3 cellular contexts compared by ENCODE assay signal in the genomic region with DNA sequence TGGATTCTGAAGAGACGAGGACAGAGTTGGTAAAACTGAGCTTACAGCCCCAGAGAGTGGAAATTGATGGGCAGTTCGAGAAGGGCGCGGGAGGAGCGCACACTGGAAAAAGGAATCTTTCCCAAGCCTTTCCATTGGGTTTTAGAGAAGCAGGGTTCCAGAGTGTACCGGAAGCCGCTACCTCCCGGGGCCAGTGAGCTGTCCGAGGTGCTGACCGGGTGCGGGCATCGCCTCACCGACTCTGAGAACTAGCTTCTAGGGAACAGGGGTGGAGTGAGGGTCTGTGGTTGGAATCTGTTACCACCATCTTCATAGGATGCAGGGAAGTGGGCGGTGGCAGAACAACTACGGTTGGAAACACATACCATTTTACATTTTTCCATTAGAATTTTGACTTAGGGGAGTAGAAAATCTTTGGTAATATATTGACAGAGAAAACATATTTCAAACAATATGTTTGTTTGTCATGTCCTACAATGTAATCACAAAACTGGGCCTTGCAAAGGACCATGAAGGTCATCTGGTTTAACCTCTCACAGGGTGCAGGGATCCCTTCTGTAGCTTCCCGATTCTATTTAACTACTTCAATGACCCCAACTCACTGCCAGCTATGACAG.
TF ChIP-seq lines count a peak whose summit lies in the region.

No MANE protein-coding gene starts in this region.

TF ChIP-seq in HEK293T, 16 proteins besides CTCF, POLR2A, EP300 and RAD21:
- TF ChIP-seq BHLHE40 (IDR thresholded peaks at IDR 0.05; ENCODE audit: borderline replicate concordance) (no peak), HDGF (IDR thresholded peaks at IDR 0.05; ENCODE audit: borderline replicate concordance) (no peak), ELF4 (IDR thresholded peaks at IDR 0.05) (no peak), FOXM1 (IDR thresholded peaks at IDR 0.05; ENCODE audit: borderline replicate concordance) (no peak), FOXK2 (IDR thresholded peaks at IDR 0.05) (no peak), SP1 (IDR thresholded peaks at IDR 0.05) (no peak)

TF ChIP-seq in K562, 482 proteins besides CTCF, POLR2A, EP300 and RAD21 (continues in another document):
- no peak for TF ChIP-seq ZNF584 (CRISPR knock-in tag; IDR thresholded peaks at IDR 0.05; ENCODE audit: low read depth)
- TF ChIP-seq, protein P1, sequence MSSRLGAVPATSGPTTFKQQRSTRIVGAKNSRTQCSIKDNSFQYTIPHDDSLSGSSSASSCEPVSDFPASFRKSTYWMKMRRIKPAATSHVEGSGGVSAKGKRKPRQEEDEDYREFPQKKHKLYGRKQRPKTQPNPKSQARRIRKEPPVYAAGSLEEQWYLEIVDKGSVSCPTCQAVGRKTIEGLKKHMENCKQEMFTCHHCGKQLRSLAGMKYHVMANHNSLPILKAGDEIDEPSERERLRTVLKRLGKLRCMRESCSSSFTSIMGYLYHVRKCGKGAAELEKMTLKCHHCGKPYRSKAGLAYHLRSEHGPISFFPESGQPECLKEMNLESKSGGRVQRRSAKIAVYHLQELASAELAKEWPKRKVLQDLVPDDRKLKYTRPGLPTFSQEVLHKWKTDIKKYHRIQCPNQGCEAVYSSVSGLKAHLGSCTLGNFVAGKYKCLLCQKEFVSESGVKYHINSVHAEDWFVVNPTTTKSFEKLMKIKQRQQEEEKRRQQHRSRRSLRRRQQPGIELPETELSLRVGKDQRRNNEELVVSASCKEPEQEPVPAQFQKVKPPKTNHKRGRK (tag; IDR thresholded peaks at IDR 0.05), result no peak
- no peak for TF ChIP-seq ZNF561 (CRISPR knock-in tag; conservative IDR thresholded peaks at IDR 0.05)
- no peak for TF ChIP-seq MBD2 (IDR thresholded peaks at IDR 0.05; ENCODE audit: borderline replicate concordance, low read depth)
- TF ChIP-seq KDM5B (IDR thresholded peaks at IDR 0.05; ENCODE audit: insufficient replicate concordance, low read depth, low read length), result no peak
- TF ChIP-seq KDM1A (IDR thresholded peaks at IDR 0.05), result no peak
- TF ChIP-seq, protein P2, sequence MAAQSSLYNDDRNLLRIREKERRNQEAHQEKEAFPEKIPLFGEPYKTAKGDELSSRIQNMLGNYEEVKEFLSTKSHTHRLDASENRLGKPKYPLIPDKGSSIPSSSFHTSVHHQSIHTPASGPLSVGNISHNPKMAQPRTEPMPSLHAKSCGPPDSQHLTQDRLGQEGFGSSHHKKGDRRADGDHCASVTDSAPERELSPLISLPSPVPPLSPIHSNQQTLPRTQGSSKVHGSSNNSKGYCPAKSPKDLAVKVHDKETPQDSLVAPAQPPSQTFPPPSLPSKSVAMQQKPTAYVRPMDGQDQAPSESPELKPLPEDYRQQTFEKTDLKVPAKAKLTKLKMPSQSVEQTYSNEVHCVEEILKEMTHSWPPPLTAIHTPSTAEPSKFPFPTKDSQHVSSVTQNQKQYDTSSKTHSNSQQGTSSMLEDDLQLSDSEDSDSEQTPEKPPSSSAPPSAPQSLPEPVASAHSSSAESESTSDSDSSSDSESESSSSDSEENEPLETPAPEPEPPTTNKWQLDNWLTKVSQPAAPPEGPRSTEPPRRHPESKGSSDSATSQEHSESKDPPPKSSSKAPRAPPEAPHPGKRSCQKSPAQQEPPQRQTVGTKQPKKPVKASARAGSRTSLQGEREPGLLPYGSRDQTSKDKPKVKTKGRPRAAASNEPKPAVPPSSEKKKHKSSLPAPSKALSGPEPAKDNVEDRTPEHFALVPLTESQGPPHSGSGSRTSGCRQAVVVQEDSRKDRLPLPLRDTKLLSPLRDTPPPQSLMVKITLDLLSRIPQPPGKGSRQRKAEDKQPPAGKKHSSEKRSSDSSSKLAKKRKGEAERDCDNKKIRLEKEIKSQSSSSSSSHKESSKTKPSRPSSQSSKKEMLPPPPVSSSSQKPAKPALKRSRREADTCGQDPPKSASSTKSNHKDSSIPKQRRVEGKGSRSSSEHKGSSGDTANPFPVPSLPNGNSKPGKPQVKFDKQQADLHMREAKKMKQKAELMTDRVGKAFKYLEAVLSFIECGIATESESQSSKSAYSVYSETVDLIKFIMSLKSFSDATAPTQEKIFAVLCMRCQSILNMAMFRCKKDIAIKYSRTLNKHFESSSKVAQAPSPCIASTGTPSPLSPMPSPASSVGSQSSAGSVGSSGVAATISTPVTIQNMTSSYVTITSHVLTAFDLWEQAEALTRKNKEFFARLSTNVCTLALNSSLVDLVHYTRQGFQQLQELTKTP (IDR thresholded peaks at IDR 0.05; ENCODE audit: low read depth in 1 of 2, partially characterized antibody in 2 of 2), result peak in 1 of 2 experiments; percentile 58
- TF ChIP-seq, protein P3, sequence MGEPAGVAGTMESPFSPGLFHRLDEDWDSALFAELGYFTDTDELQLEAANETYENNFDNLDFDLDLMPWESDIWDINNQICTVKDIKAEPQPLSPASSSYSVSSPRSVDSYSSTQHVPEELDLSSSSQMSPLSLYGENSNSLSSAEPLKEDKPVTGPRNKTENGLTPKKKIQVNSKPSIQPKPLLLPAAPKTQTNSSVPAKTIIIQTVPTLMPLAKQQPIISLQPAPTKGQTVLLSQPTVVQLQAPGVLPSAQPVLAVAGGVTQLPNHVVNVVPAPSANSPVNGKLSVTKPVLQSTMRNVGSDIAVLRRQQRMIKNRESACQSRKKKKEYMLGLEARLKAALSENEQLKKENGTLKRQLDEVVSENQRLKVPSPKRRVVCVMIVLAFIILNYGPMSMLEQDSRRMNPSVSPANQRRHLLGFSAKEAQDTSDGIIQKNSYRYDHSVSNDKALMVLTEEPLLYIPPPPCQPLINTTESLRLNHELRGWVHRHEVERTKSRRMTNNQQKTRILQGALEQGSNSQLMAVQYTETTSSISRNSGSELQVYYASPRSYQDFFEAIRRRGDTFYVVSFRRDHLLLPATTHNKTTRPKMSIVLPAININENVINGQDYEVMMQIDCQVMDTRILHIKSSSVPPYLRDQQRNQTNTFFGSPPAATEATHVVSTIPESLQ (CRISPR knock-in tag; IDR thresholded peaks at IDR 0.05), result no peak
- no peak for TF ChIP-seq KLF6 (CRISPR knock-in tag; IDR thresholded peaks at IDR 0.05; ENCODE audit: borderline replicate concordance)
- TF ChIP-seq NR2F6 (CRISPR knock-in tag; IDR thresholded peaks at IDR 0.05), result no peak
- no peak for TF ChIP-seq LCOR (CRISPR knock-in tag; IDR thresholded peaks at IDR 0.05)
- no peak for TF ChIP-seq ZNF232 (CRISPR knock-in tag; IDR thresholded peaks at IDR 0.05)
- TF ChIP-seq GABPB1 (CRISPR knock-in tag; IDR thresholded peaks at IDR 0.05), result peak; percentile 35; the same call in 1 of the 2 replicates
- TF ChIP-seq PHB (CRISPR knock-in tag; IDR thresholded peaks at IDR 0.05), result no peak
- TF ChIP-seq, protein P4, sequence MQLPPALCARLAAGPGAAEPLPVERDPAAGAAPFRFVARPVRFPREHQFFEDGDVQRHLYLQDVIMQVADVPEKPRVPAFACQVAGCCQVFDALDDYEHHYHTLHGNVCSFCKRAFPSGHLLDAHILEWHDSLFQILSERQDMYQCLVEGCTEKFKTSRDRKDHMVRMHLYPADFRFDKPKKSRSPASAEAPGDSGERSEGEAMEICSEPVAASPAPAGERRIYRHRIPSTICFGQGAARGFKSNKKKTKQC (CRISPR knock-in tag; IDR thresholded peaks at IDR 0.05), result peak; percentile 61; the same call in 1 of the 2 replicates
- no peak for TF ChIP-seq TFAM (CRISPR knock-in tag; conservative IDR thresholded peaks at IDR 0.05)
- TF ChIP-seq, protein P5, sequence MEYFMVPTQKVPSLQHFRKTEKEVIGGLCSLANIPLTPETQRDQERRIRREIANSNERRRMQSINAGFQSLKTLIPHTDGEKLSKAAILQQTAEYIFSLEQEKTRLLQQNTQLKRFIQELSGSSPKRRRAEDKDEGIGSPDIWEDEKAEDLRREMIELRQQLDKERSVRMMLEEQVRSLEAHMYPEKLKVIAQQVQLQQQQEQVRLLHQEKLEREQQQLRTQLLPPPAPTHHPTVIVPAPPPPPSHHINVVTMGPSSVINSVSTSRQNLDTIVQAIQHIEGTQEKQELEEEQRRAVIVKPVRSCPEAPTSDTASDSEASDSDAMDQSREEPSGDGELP (CRISPR knock-in tag; IDR thresholded peaks at IDR 0.05; ENCODE audit: borderline replicate concordance), result peak; percentile 37; the same call in 1 of the 2 replicates
- no peak for TF ChIP-seq ZSCAN29 (IDR thresholded peaks at IDR 0.05)
- TF ChIP-seq PHF8 (IDR thresholded peaks at IDR 0.05; ENCODE audit: borderline replicate concordance, low read length), result no peak
- no peak for TF ChIP-seq SMARCB1 (IDR thresholded peaks at IDR 0.05; ENCODE audit: insufficient read length, low read depth)

TF ChIP-seq in HepG2, 621 proteins besides CTCF, POLR2A, EP300 and RAD21 (continues in another document):
- TF ChIP-seq MAF1 (CRISPR knock-in tag; IDR thresholded peaks at IDR 0.05; ENCODE audit: borderline replicate concordance) (no peak), ZBTB1 (CRISPR knock-in tag; IDR thresholded peaks at IDR 0.05; ENCODE audit: borderline replicate concordance) (no peak), YEATS2 (CRISPR knock-in tag; IDR thresholded peaks at IDR 0.05; ENCODE audit: borderline replicate concordance) (no peak), ZNF121 (CRISPR knock-in tag; IDR thresholded peaks at IDR 0.05) (no peak; the same call in 1 of the 2 replicates), FOXJ3 (CRISPR knock-in tag; IDR thresholded peaks at IDR 0.05; ENCODE audit: borderline replicate concordance) (no peak), TOPORS (CRISPR knock-in tag; IDR thresholded peaks at IDR 0.05) (0 out of 2 replicates have a peak, but pooled peaks have one; percentile 31), CHD2 (IDR thresholded peaks at IDR 0.05; ENCODE audit: low read depth, low read length) (no peak), HCFC1 (IDR thresholded peaks at IDR 0.05; ENCODE audit: low read depth, low read length) (no peak), MEIS2 (CRISPR knock-in tag; IDR thresholded peaks at IDR 0.05) (peak; percentile 58; the same call in 1 of the 2 replicates), KMT2A (CRISPR knock-in tag; IDR thresholded peaks at IDR 0.05) (no peak), ZNF101 (CRISPR knock-in tag; IDR thresholded peaks at IDR 0.05; ENCODE audit: borderline replicate concordance, low read depth) (no peak), ETV6 (CRISPR knock-in tag; conservative IDR thresholded peaks at IDR 0.05) (peak; percentile 80; the same call in 1 of the 2 replicates), ATRX (CRISPR knock-in tag; IDR thresholded peaks at IDR 0.05; ENCODE audit: borderline replicate concordance) (no peak), ZNF629 (CRISPR knock-in tag; conservative IDR thresholded peaks at IDR 0.05) (no peak), NR3C1 (CRISPR knock-in tag; IDR thresholded peaks at IDR 0.05) (no peak), ZMYM4 (CRISPR knock-in tag; IDR thresholded peaks at IDR 0.05) (peak; percentile 56; the same call in 1 of the 2 replicates), ZNF747 (CRISPR knock-in tag; IDR thresholded peaks at IDR 0.05; ENCODE audit: borderline replicate concordance) (no peak)
- TF ChIP-seq, protein P6, sequence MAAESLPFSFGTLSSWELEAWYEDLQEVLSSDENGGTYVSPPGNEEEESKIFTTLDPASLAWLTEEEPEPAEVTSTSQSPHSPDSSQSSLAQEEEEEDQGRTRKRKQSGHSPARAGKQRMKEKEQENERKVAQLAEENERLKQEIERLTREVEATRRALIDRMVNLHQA (CRISPR knock-in tag; IDR thresholded peaks at IDR 0.05), result 0 out of 2 replicates have a peak, but pooled peaks have one; percentile 66
- TF ChIP-seq, protein P7, sequence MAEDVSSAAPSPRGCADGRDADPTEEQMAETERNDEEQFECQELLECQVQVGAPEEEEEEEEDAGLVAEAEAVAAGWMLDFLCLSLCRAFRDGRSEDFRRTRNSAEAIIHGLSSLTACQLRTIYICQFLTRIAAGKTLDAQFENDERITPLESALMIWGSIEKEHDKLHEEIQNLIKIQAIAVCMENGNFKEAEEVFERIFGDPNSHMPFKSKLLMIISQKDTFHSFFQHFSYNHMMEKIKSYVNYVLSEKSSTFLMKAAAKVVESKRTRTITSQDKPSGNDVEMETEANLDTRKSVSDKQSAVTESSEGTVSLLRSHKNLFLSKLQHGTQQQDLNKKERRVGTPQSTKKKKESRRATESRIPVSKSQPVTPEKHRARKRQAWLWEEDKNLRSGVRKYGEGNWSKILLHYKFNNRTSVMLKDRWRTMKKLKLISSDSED (CRISPR knock-in tag; IDR thresholded peaks at IDR 0.05), result no peak
- TF ChIP-seq, protein P8, sequence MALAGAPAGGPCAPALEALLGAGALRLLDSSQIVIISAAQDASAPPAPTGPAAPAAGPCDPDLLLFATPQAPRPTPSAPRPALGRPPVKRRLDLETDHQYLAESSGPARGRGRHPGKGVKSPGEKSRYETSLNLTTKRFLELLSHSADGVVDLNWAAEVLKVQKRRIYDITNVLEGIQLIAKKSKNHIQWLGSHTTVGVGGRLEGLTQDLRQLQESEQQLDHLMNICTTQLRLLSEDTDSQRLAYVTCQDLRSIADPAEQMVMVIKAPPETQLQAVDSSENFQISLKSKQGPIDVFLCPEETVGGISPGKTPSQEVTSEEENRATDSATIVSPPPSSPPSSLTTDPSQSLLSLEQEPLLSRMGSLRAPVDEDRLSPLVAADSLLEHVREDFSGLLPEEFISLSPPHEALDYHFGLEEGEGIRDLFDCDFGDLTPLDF (CRISPR knock-in tag; IDR thresholded peaks at IDR 0.05), result no peak
- TF ChIP-seq, protein P9, sequence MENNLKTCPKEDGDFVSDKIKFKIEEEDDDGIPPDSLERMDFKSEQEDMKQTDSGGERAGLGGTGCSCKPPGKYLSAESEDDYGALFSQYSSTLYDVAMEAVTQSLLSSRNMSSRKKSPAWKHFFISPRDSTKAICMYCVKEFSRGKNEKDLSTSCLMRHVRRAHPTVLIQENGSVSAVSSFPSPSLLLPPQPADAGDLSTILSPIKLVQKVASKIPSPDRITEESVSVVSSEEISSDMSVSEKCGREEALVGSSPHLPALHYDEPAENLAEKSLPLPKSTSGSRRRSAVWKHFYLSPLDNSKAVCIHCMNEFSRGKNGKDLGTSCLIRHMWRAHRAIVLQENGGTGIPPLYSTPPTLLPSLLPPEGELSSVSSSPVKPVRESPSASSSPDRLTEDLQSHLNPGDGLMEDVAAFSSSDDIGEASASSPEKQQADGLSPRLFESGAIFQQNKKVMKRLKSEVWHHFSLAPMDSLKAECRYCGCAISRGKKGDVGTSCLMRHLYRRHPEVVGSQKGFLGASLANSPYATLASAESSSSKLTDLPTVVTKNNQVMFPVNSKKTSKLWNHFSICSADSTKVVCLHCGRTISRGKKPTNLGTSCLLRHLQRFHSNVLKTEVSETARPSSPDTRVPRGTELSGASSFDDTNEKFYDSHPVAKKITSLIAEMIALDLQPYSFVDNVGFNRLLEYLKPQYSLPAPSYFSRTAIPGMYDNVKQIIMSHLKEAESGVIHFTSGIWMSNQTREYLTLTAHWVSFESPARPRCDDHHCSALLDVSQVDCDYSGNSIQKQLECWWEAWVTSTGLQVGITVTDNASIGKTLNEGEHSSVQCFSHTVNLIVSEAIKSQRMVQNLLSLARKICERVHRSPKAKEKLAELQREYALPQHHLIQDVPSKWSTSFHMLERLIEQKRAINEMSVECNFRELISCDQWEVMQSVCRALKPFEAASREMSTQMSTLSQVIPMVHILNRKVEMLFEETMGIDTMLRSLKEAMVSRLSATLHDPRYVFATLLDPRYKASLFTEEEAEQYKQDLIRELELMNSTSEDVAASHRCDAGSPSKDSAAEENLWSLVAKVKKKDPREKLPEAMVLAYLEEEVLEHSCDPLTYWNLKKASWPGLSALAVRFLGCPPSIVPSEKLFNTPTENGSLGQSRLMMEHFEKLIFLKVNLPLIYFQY (CRISPR knock-in tag; IDR thresholded peaks at IDR 0.05; ENCODE audit: borderline replicate concordance), result 0 out of 2 replicates have a peak, but pooled peaks have one; percentile 44
- TF ChIP-seq, protein P10, sequence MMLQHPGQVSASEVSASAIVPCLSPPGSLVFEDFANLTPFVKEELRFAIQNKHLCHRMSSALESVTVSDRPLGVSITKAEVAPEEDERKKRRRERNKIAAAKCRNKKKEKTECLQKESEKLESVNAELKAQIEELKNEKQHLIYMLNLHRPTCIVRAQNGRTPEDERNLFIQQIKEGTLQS (CRISPR knock-in tag; IDR thresholded peaks at IDR 0.05), result no peak; the same call in 1 of the 2 replicates
